ENCODE assay signal across 1 cellular context in the genomic region with DNA sequence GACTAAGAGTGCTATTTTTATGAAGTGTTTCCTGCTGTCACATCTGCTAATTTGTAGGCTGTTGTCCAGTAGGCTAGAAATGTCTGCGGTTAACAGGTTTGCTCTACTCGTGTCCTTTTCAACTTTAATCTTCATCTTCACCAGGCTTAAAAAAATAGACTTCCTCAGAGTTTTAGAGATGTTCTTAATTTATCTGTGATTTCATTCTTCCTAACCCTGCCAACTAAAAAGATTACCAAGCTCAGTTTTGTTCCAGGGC.
TF ChIP-seq lines count a peak whose summit lies in the region.

No MANE protein-coding gene starts in this region.

TF ChIP-seq in GM23338, 12 proteins besides CTCF, POLR2A, EP300 and RAD21:
- TF ChIP-seq, protein P1, sequence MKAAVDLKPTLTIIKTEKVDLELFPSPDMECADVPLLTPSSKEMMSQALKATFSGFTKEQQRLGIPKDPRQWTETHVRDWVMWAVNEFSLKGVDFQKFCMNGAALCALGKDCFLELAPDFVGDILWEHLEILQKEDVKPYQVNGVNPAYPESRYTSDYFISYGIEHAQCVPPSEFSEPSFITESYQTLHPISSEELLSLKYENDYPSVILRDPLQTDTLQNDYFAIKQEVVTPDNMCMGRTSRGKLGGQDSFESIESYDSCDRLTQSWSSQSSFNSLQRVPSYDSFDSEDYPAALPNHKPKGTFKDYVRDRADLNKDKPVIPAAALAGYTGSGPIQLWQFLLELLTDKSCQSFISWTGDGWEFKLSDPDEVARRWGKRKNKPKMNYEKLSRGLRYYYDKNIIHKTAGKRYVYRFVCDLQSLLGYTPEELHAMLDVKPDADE (IDR thresholded peaks at IDR 0.05), result no peak
- TF ChIP-seq POLR2AphosphoS5 (IDR thresholded peaks at IDR 0.05; ENCODE audit: low read depth), result no peak
- TF ChIP-seq, protein P2, sequence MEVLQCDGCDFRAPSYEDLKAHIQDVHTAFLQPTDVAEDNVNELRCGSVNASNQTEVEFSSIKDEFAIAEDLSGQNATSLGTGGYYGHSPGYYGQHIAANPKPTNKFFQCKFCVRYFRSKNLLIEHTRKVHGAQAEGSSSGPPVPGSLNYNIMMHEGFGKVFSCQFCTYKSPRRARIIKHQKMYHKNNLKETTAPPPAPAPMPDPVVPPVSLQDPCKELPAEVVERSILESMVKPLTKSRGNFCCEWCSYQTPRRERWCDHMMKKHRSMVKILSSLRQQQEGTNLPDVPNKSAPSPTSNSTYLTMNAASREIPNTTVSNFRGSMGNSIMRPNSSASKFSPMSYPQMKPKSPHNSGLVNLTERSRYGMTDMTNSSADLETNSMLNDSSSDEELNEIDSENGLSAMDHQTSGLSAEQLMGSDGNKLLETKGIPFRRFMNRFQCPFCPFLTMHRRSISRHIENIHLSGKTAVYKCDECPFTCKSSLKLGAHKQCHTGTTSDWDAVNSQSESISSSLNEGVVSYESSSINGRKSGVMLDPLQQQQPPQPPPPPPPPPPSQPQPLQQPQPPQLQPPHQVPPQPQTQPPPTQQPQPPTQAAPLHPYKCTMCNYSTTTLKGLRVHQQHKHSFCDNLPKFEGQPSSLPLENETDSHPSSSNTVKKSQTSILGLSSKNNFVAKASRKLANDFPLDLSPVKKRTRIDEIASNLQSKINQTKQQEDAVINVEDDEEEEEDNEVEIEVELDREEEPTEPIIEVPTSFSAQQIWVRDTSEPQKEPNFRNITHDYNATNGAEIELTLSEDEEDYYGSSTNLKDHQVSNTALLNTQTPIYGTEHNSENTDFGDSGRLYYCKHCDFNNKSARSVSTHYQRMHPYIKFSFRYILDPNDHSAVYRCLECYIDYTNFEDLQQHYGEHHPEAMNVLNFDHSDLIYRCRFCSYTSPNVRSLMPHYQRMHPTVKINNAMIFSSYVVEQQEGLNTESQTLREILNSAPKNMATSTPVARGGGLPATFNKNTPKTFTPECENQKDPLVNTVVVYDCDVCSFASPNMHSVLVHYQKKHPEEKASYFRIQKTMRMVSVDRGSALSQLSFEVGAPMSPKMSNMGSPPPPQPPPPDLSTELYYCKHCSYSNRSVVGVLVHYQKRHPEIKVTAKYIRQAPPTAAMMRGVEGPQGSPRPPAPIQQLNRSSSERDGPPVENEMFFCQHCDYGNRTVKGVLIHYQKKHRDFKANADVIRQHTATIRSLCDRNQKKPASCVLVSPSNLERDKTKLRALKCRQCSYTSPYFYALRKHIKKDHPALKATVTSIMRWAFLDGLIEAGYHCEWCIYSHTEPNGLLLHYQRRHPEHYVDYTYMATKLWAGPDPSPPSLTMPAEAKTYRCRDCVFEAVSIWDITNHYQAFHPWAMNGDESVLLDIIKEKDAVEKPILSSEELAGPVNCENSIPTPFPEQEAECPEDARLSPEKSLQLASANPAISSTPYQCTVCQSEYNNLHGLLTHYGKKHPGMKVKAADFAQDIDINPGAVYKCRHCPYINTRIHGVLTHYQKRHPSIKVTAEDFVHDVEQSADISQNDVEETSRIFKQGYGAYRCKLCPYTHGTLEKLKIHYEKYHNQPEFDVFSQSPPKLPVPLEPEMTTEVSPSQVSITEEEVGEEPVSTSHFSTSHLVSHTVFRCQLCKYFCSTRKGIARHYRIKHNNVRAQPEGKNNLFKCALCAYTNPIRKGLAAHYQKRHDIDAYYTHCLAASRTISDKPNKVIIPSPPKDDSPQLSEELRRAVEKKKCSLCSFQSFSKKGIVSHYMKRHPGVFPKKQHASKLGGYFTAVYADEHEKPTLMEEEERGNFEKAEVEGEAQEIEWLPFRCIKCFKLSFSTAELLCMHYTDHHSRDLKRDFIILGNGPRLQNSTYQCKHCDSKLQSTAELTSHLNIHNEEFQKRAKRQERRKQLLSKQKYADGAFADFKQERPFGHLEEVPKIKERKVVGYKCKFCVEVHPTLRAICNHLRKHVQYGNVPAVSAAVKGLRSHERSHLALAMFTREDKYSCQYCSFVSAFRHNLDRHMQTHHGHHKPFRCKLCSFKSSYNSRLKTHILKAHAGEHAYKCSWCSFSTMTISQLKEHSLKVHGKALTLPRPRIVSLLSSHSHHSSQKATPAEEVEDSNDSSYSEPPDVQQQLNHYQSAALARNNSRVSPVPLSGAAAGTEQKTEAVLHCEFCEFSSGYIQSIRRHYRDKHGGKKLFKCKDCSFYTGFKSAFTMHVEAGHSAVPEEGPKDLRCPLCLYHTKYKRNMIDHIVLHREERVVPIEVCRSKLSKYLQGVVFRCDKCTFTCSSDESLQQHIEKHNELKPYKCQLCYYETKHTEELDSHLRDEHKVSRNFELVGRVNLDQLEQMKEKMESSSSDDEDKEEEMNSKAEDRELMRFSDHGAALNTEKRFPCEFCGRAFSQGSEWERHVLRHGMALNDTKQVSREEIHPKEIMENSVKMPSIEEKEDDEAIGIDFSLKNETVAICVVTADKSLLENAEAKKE (CRISPR knock-in tag; IDR thresholded peaks at IDR 0.05), result no peak
- TF ChIP-seq CREB1 (CRISPR knock-in tag; IDR thresholded peaks at IDR 0.05; ENCODE audit: low read depth), result no peak
- no peak for TF ChIP-seq ZNF331 (CRISPR knock-in tag; IDR thresholded peaks at IDR 0.05; ENCODE audit: low read depth)
- TF ChIP-seq ZNF114 (CRISPR knock-in tag; IDR thresholded peaks at IDR 0.05), result no peak
- no peak for TF ChIP-seq JUNB (IDR thresholded peaks at IDR 0.05; ENCODE audit: unreplicated experiment)
- TF ChIP-seq, protein P3, sequence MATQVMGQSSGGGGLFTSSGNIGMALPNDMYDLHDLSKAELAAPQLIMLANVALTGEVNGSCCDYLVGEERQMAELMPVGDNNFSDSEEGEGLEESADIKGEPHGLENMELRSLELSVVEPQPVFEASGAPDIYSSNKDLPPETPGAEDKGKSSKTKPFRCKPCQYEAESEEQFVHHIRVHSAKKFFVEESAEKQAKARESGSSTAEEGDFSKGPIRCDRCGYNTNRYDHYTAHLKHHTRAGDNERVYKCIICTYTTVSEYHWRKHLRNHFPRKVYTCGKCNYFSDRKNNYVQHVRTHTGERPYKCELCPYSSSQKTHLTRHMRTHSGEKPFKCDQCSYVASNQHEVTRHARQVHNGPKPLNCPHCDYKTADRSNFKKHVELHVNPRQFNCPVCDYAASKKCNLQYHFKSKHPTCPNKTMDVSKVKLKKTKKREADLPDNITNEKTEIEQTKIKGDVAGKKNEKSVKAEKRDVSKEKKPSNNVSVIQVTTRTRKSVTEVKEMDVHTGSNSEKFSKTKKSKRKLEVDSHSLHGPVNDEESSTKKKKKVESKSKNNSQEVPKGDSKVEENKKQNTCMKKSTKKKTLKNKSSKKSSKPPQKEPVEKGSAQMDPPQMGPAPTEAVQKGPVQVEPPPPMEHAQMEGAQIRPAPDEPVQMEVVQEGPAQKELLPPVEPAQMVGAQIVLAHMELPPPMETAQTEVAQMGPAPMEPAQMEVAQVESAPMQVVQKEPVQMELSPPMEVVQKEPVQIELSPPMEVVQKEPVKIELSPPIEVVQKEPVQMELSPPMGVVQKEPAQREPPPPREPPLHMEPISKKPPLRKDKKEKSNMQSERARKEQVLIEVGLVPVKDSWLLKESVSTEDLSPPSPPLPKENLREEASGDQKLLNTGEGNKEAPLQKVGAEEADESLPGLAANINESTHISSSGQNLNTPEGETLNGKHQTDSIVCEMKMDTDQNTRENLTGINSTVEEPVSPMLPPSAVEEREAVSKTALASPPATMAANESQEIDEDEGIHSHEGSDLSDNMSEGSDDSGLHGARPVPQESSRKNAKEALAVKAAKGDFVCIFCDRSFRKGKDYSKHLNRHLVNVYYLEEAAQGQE (IDR thresholded peaks at IDR 0.05; ENCODE audit: unreplicated experiment), result no peak
- TF ChIP-seq NANOG (IDR thresholded peaks at IDR 0.05; ENCODE audit: borderline replicate concordance), result no peak
- TF ChIP-seq STAT1 (IDR thresholded peaks at IDR 0.05; ENCODE audit: unreplicated experiment), result no peak
- no peak for TF ChIP-seq EZH2phosphoT487 (IDR thresholded peaks at IDR 0.05; ENCODE audit: unreplicated experiment)
- no peak for TF ChIP-seq EZH2 (IDR thresholded peaks at IDR 0.05; ENCODE audit: low read depth, unreplicated experiment)
